ENCODE assay signal across 11 cellular contexts in the genomic region with DNA sequence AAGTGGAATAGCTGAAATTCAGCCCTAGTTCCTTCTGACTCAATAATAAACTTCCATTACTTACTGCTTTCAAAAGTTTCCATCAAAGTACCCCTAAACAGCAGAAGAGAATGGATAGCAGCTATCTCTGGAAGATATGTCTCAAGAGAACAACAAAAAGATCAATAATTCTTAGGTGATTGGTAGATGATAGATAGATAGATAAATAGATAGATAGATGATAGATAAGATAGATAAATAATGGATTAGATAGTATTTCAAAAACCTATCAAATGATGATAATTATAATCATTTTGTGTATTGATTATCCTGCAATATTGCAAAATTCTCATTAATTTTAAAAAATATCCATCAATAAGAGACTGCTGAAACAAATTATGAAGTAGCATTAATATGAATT.
"Had no signal": no experiment of that assay in that cellular context is flagged by ENCODE, and none has a peak within 500 bp of the region (broad histone marks: within the 10 kb centered on the region; RNA-seq: fewer than 3 reads in every experiment).

No MANE protein-coding gene starts in this region.

- ATAC-seq: GM23338, HCT116 had no signal

- H3K27ac ChIP-seq: GM23248 had no signal

- DNase-seq: GM23248, GOT3, H7, H9, HCEC 1CT, HFFc6 had no signal

- H3K27ac Mint-ChIP-seq: GM23338, H9, HFFc6 had no signal

- H3K4me2 ChIP-seq: GM23338 had no signal

- H3K9me3 Mint-ChIP-seq: GM23338, H9 had no signal

- H3K9me3 ChIP-seq: HAP-1 had no signal

- H2AFZ ChIP-seq: GM23248, GM23338 had no signal

- H3K4me3 Mint-ChIP-seq: GM23338, H9, HFFc6 had no signal

- FAIRE-seq: H1, H54 had no signal

- H3K36me3 ChIP-seq: HAP-1 had no signal

- H3K4me3 ChIP-seq: GM23248, GM23338, HAP-1 had no signal

- H3K4me1 ChIP-seq: HAP-1 had no signal

- H3K9ac ChIP-seq: GM23248 had no signal
